Comparison of ENCODE assay signal across 26 cellular contexts in genomic region chr5:175328687-175329086, GRCh38.
"Had no signal": no experiment of that assay in that cellular context is flagged by ENCODE, and none has a peak within 500 bp of the region (broad histone marks: within the 10 kb centered on the region; RNA-seq: fewer than 3 reads in every experiment).

No MANE protein-coding gene starts in this region.

- H3K27ac ChIP-seq: ovary, parathyroid adenoma, psoas muscle, right lobe of liver, sigmoid colon, stomach, thoracic aorta, thyroid gland, tibial nerve, upper lobe of left lung, vagina had no signal

- ATAC-seq: naive thymus-derived CD8-positive, alpha-beta T cell; natural killer cell treated with Interleukin-12 subunit alpha and Interleukin-12 subunit beta and Interleukin-15 and Interleukin-18, amount 100 ng/mL, for 72 hours; psoas muscle; right cardiac atrium; right lobe of liver; stimulated activated effector memory CD8-positive, alpha-beta T cell treated with anti-CD3 and anti-CD28 coated beads, Interleukin-12 subunit alpha, Interleukin-12 subunit beta, amount 100 ng/mL, for 72 hours; stimulated activated naive B cell treated with anti-CD40 and anti-IgM and Interleukin-4, amounts not matched to agents 10 μg/mL and 1 μg/mL and 100 μg/mL, for 72 hours had no signal

- H3K27me3 ChIP-seq: ovary, right lobe of liver, sigmoid colon, stomach, thyroid gland, tibial nerve, upper lobe of left lung, vagina had no signal

- DNase-seq: naive thymus-derived CD8-positive, alpha-beta T cell; nephron progenitor cell; occipital lobe; ovary; posterior cingulate gyrus; psoas muscle; right cardiac atrium; right lobe of liver; sigmoid colon; small intestine; stimulated activated CD4-positive, alpha-beta T cell treated with anti-CD3 and anti-CD28 coated beads, Interleukin-15, amount 100 ng/mL, for 24 hours; stimulated activated CD4-positive, alpha-beta T cell treated with anti-CD3 and anti-CD28 coated beads, Interleukin-2, amount 100 ng/mL, for 24 hours; stimulated activated CD4-positive, alpha-beta T cell treated with anti-CD3 and anti-CD28 coated beads, Interleukin-2, amount 100 ng/mL, for 48 hours; stimulated activated CD4-positive, alpha-beta T cell treated with anti-CD3 and anti-CD28 coated beads, Interleukin-4, amount 100 ng/mL, for 24 hours; stimulated activated naive B cell treated with anti-CD40 and anti-IgM and Interleukin-4, amounts not matched to agents 10 μg/mL and 1 μg/mL and 100 μg/mL, for 72 hours; stimulated activated naive CD4-positive, alpha-beta T cell treated with Interleukin-2 at 50 U/mL for 16 hours; stomach; thyroid gland; trophoblast cell; upper lobe of left lung had no signal

- H3K4me1 ChIP-seq: psoas muscle, right lobe of liver, sigmoid colon, stomach, thyroid gland, tibial nerve, upper lobe of left lung, vagina had no signal
